ENCODE assay signal across 13 cellular contexts in the genomic region with DNA sequence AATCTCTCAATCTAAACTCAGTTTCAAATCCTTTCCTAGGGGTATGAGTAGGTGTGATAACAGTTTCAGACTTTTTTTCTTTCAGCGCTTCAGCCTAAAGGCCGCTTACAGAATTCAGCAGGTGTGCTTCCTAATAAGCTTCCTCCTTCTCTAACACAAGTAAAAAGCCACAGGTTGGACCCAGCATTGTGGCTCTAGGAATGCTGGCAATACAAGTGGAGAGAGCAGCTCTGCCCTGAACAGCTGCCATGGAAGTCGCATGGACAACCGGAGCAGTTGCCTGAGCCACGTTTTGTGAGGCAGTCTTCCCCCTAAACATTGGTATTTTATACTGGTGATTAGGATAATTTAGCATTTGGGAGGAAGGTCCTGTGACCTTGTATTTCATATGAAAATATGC.
"Had no signal": no experiment of that assay in that cellular context is flagged by ENCODE, and none has a peak within 500 bp of the region (broad histone marks: within the 10 kb centered on the region; RNA-seq: fewer than 3 reads in every experiment).

No MANE protein-coding gene starts in this region.

- H3K36me3 ChIP-seq: breast epithelium, heart right ventricle, left lung, sigmoid colon had no signal

- H3K27me3 ChIP-seq: breast epithelium, heart right ventricle, left lung, sigmoid colon, testis had no signal

- ATAC-seq: left lung had no signal

- H3K4me3 ChIP-seq: breast epithelium, heart right ventricle, left lung, sigmoid colon, testis had no signal

- H3K27ac ChIP-seq: breast epithelium, heart right ventricle, left lung, testis had no signal

- H3K9me3 ChIP-seq: breast epithelium, left lung, sigmoid colon, testis had no signal

- DNase-seq: activated CD4-positive, alpha-beta memory T cell treated with anti-CD3 and anti-CD28 coated beads, Interleukin-2, amount 10 ng/mL, durations not matched to agents 7 days and 5 days; activated naive CD8-positive, alpha-beta T cell treated with anti-CD3 and anti-CD28 coated beads, Interleukin-2, amount 10 ng/mL, durations not matched to agents 7 days and 5 days; cortex of kidney; effector CD8-positive, alpha-beta T cell; heart right ventricle; left lung; mesenchymal stem cell; sigmoid colon; stimulated activated CD4-positive, alpha-beta T cell treated with anti-CD3 and anti-CD28 coated beads, Interleukin-12 subunit alpha, Interleukin-12 subunit beta, amount 100 ng/mL, for 4 hours; stimulated activated CD4-positive, alpha-beta T cell treated with anti-CD3 and anti-CD28 coated beads, Interleukin-2, amount 100 ng/mL, for 48 hours; stimulated activated naive CD4-positive, alpha-beta T cell treated with Interleukin-2 at 50 U/mL for 16 hours; testis had no signal

- H3K4me1 ChIP-seq: breast epithelium, testis had no signal
